25 cellular contexts compared by ENCODE assay signal in genomic region chr2:233850745-233851144, GRCh38. TPM values are rescaled to one million over a fixed set of nuclear protein-coding genes. Genes with fewer than 3 reads are reported as not detected.
DNase-seq lines count a peak whose midpoint lies in the region; ATAC-seq and TF ChIP-seq lines count a peak whose summit lies in the region.
"Had no signal": no experiment of that assay in that cellular context is flagged by ENCODE, and none has a peak within 500 bp of the region (broad histone marks: within the 10 kb centered on the region; RNA-seq: fewer than 3 reads in every experiment).

No MANE protein-coding gene starts in this region.

- no peak overlapping the region for H3K4me3 Mint-ChIP-seq in activated naive CD4-positive, alpha-beta T cell treated with anti-CD3 and anti-CD28 coated beads, Interleukin-2, amount 10 ng/mL, durations not matched to agents 7 days and 5 days
- no peak overlapping the region for H3K4me3 Mint-ChIP-seq in immature natural killer cell
- H3K4me3 Mint-ChIP-seq in activated CD8-positive, alpha-beta memory T cell treated with anti-CD3 and anti-CD28 coated beads, Interleukin-2, amount 10 ng/mL, durations not matched to agents 7 days and 5 days: no peak overlapping the region

- no peaks in the 10 kb centered on the region for H3K27me3 ChIP-seq in PC-3 (ENCODE audit: low read length)
- peaks cover 0 to 44% (median 0%) of the 10 kb centered on the region in 4 donors for H3K27me3 ChIP-seq in esophagus muscularis mucosa

- H3K36me3 ChIP-seq in PC-3 (ENCODE audit: low read depth, low read length): peaks cover 72% of the 10 kb centered on the region
- no peaks in the 10 kb centered on the region for H3K36me3 ChIP-seq in esophagus muscularis mucosa

- peak overlapping the region; percentile 60 for H3K27ac Mint-ChIP-seq in activated naive CD4-positive, alpha-beta T cell treated with anti-CD3 and anti-CD28 coated beads, Interleukin-2, amount 10 ng/mL, durations not matched to agents 7 days and 5 days
- no peak overlapping the region for H3K27ac Mint-ChIP-seq in immature natural killer cell
- no peak overlapping the region for H3K27ac Mint-ChIP-seq in activated CD8-positive, alpha-beta memory T cell treated with anti-CD3 and anti-CD28 coated beads, Interleukin-2, amount 10 ng/mL, durations not matched to agents 7 days and 5 days
- H3K27ac Mint-ChIP-seq: CD8-positive, alpha-beta memory T cell had no signal

- H3K9me2 ChIP-seq in PC-3 (replicated peaks; ENCODE audit: low read length): no peaks in the 10 kb centered on the region

- H3K36me3 Mint-ChIP-seq in activated naive CD4-positive, alpha-beta T cell treated with anti-CD3 and anti-CD28 coated beads, Interleukin-2, amount 10 ng/mL, durations not matched to agents 7 days and 5 days: peaks cover 79% of the 10 kb centered on the region
- H3K36me3 Mint-ChIP-seq in immature natural killer cell: no peaks in the 10 kb centered on the region
- peaks cover 68% of the 10 kb centered on the region for H3K36me3 Mint-ChIP-seq in activated CD8-positive, alpha-beta memory T cell treated with anti-CD3 and anti-CD28 coated beads, Interleukin-2, amount 10 ng/mL, durations not matched to agents 7 days and 5 days

- H3K9ac ChIP-seq in PC-3 (ENCODE audit: low read length): no peak overlapping the region

- H4K20me1 ChIP-seq in PC-3 (ENCODE audit: low read length): peaks cover 44% of the 10 kb centered on the region

- no peaks in the 10 kb centered on the region for H3K9me3 ChIP-seq in PC-3 (ENCODE audit: low read length)
- no peaks in the 10 kb centered on the region for H3K9me3 ChIP-seq in esophagus muscularis mucosa

- 93% methylated on average over 7 of the region's 7 CpGs for WGBS in esophagus muscularis mucosa

- no peak for ATAC-seq in PC-3
- ATAC-seq in activated CD8-positive, alpha-beta memory T cell treated with anti-CD3 and anti-CD28 coated beads, Interleukin-2, amount 10 ng/mL, durations not matched to agents 7 days and 5 days: no peak
- ATAC-seq: HepG2 had no signal

- intact Hi-C loops in PC-3 (cut with micrococcal nuclease) (loop anchor here (5.0 kb wide), 2 partner anchors 143 to 368 kb away; no protein-coding TSS in a partner anchor), esophagus muscularis mucosa (cut with DNase I) (no loop called here), posterior vena cava (cut with DNase I) (no loop called here)

- H3K4me2 ChIP-seq in PC-3 (ENCODE audit: low read length): peak overlapping the region; percentile 23; the same call in 1 of the 2 replicates

- TF ChIP-seq POLR2A in esophagus muscularis mucosa (IDR thresholded peaks at IDR 0.05; ENCODE audit: low read depth): no peak

- H3K4me1 Mint-ChIP-seq in activated naive CD4-positive, alpha-beta T cell treated with anti-CD3 and anti-CD28 coated beads, Interleukin-2, amount 10 ng/mL, durations not matched to agents 7 days and 5 days: peaks cover 80% of the 10 kb centered on the region
- H3K4me1 Mint-ChIP-seq in immature natural killer cell: peaks cover 19 to 26% of the 10 kb centered on the region in 2 donors
- H3K4me1 Mint-ChIP-seq in activated CD8-positive, alpha-beta memory T cell treated with anti-CD3 and anti-CD28 coated beads, Interleukin-2, amount 10 ng/mL, durations not matched to agents 7 days and 5 days: peaks cover 58% of the 10 kb centered on the region

- no peak for DNase-seq in activated naive CD4-positive, alpha-beta T cell treated with anti-CD3 and anti-CD28 coated beads, Interleukin-2, amount 10 ng/mL, durations not matched to agents 7 days and 5 days
- DNase-seq in activated naive CD4-positive, alpha-beta T cell treated with Interleukin-2 at 50 U/mL for 16 hours: no peak
- DNase-seq in PC-3 (no peak), esophagus muscularis mucosa (ENCODE audit: extremely low spot score) (peak; percentile 17), posterior vena cava (ENCODE audit: low spot score) (peak; percentile 37), immature natural killer cell (no peak)
- DNase-seq in activated CD8-positive, alpha-beta memory T cell treated with anti-CD3 and anti-CD28 coated beads, Interleukin-2, amount 10 ng/mL, durations not matched to agents 7 days and 5 days: no peak
- no peak for DNase-seq in activated CD4-positive, alpha-beta T cell treated with anti-CD3 and anti-CD28 coated beads for 48 hours
- DNase-seq: 8988T; AML-193; C1 segment of cervical spinal cord; Calu3; CD8-positive, alpha-beta memory T cell; DMS153; GF-D8; KG1; NCI-H1105 treated with DMSO at 0.1 percent for 48 hours; NCI-H2029 treated with DMSO at 0.1 percent for 48 hours; NCI-H345; NCI-H524; NCI-H774; SHP77; SW 1271 had no signal

- H3K79me2 ChIP-seq in PC-3 (ENCODE audit: low read length): peaks cover 84% of the 10 kb centered on the region

- H3K27ac ChIP-seq in PC-3 (ENCODE audit: low read length): no peak overlapping the region
- H3K27ac ChIP-seq in esophagus muscularis mucosa (replicated peaks in 1 of 4): no peak overlapping the region
- H3K27ac ChIP-seq: HL-60 had no signal

- TF ChIP-seq CTCF in PC-3 (conservative IDR thresholded peaks at IDR 0.05; ENCODE audit: low read depth, low read length): no peak
- TF ChIP-seq CTCF in esophagus muscularis mucosa (IDR thresholded peaks at IDR 0.05): no peak

- no peak for TF ChIP-seq EP300 in esophagus muscularis mucosa (IDR thresholded peaks at IDR 0.05)

- CTCF ChIA-PET in activated naive CD4-positive, alpha-beta T cell treated with anti-CD3 and anti-CD28 coated beads, Interleukin-2, amount 10 ng/mL, durations not matched to agents 7 days and 5 days (lab: Charles Lee): no interaction called here
- CTCF ChIA-PET in PC-3 (lab: Charles Lee): no interaction called here
- CTCF ChIA-PET in activated CD8-positive, alpha-beta memory T cell treated with anti-CD3 and anti-CD28 coated beads, Interleukin-2, amount 10 ng/mL, durations not matched to agents 7 days and 5 days (lab: Charles Lee): no interaction called here

- H3K4me3 ChIP-seq in PC-3 (ENCODE audit: low read length): no peak overlapping the region
- H3K4me3 ChIP-seq in esophagus muscularis mucosa: no peak overlapping the region

- H2AFZ ChIP-seq in PC-3 (ENCODE audit: low read length): no peak overlapping the region

- H3K4me1 ChIP-seq in PC-3 (ENCODE audit: insufficient read depth, low read length) (peaks cover 26% of the 10 kb centered on the region), esophagus muscularis mucosa (peaks cover 8 to 19% (median 12%) of the 10 kb centered on the region in 4 donors)

- no peaks in the 10 kb centered on the region for H3K27me3 Mint-ChIP-seq in activated naive CD4-positive, alpha-beta T cell treated with anti-CD3 and anti-CD28 coated beads, Interleukin-2, amount 10 ng/mL, durations not matched to agents 7 days and 5 days
- H3K27me3 Mint-ChIP-seq in immature natural killer cell (ENCODE audit: low read depth in 3 of 3): peaks cover 4 to 9% (median 8%) of the 10 kb centered on the region in 3 donors
- H3K27me3 Mint-ChIP-seq in activated CD8-positive, alpha-beta memory T cell treated with anti-CD3 and anti-CD28 coated beads, Interleukin-2, amount 10 ng/mL, durations not matched to agents 7 days and 5 days: no peaks in the 10 kb centered on the region

- no peaks in the 10 kb centered on the region for H3K9me3 Mint-ChIP-seq in activated naive CD4-positive, alpha-beta T cell treated with anti-CD3 and anti-CD28 coated beads, Interleukin-2, amount 10 ng/mL, durations not matched to agents 7 days and 5 days
- H3K9me3 Mint-ChIP-seq in immature natural killer cell: no peaks in the 10 kb centered on the region
- H3K9me3 Mint-ChIP-seq in activated CD8-positive, alpha-beta memory T cell treated with anti-CD3 and anti-CD28 coated beads, Interleukin-2, amount 10 ng/mL, durations not matched to agents 7 days and 5 days (ENCODE audit: low read depth): no peaks in the 10 kb centered on the region
- H3K9me3 Mint-ChIP-seq: CD8-positive, alpha-beta memory T cell had no signal

- BruUV-seq in PC-3 (replicated peaks; lab: Mats Ljungman, UMichigan): no TSS peak

- POLR2A ChIA-PET in PC-3 (lab: Charles Lee; ENCODE audit: unreplicated experiment): no interaction called here

- no peaks in the 10 kb centered on the region for H3F3A ChIP-seq in PC-3 (ENCODE audit: low read length, unreplicated experiment)

RNA-seq across cellular contexts. Expression of gene HJURP, which starts 3.6 kb away (rescaled TPM):
- total RNA-seq in PC-3 (2014; rRNA removed) (31.7 and 37.0 TPM in 2 replicates), esophagus muscularis mucosa (under 1 TPM in 3 of 4 donors, not detected in 1; under 0.01 to 0.23 (median 0.19) TPM), posterior vena cava (under 1 TPM in 1 of 2 donors, not detected in 1; 0.42 TPM)
- 1 to 10 TPM in 1 of 3 donors, under 1 TPM in 2; 0.47 to 1.2 (median 0.69) TPM for polyA plus RNA-seq in immature natural killer cell
- 100 to 1,000 TPM; 111 to 145 TPM for total RNA-seq in activated CD8-positive, alpha-beta memory T cell treated with anti-CD3 and anti-CD28 coated beads, Interleukin-2, amount 10 ng/mL, durations not matched to agents 7 days and 5 days
- polyA plus RNA-seq: CD8-positive, alpha-beta memory T cell had no signal

Comparison
In these comparisons a context has a peak if more than half of its experiments do, and no peak if none do; other contexts are left out.
1. DNase-seq: peak in esophagus muscularis mucosa (single experiment) and posterior vena cava (single experiment); none in activated naive CD4-positive, alpha-beta T cell treated with anti-CD3 and anti-CD28 coated beads, Interleukin-2, amount 10 ng/mL, durations not matched to agents 7 days and 5 days (single experiment), activated naive CD4-positive, alpha-beta T cell treated with Interleukin-2 at 50 U/mL for 16 hours (single experiment), PC-3 (single experiment), immature natural killer cell (0 of 3), activated CD8-positive, alpha-beta memory T cell treated with anti-CD3 and anti-CD28 coated beads, Interleukin-2, amount 10 ng/mL, durations not matched to agents 7 days and 5 days (single experiment) and activated CD4-positive, alpha-beta T cell treated with anti-CD3 and anti-CD28 coated beads for 48 hours (single experiment).
2. RNA of gene HJURP, which starts 3.6 kb away (total RNA-seq): 111 to 145 TPM in activated CD8-positive, alpha-beta memory T cell treated with anti-CD3 and anti-CD28 coated beads, Interleukin-2, amount 10 ng/mL, durations not matched to agents 7 days and 5 days and 31.7 to 37.0 TPM in PC-3; 0.42 TPM in posterior vena cava and under 0.01 to 0.23 TPM in esophagus muscularis mucosa; every median in the first group is over 10 times any median in the second.